1 cellular context compared by ENCODE assay signal in the genomic region with DNA sequence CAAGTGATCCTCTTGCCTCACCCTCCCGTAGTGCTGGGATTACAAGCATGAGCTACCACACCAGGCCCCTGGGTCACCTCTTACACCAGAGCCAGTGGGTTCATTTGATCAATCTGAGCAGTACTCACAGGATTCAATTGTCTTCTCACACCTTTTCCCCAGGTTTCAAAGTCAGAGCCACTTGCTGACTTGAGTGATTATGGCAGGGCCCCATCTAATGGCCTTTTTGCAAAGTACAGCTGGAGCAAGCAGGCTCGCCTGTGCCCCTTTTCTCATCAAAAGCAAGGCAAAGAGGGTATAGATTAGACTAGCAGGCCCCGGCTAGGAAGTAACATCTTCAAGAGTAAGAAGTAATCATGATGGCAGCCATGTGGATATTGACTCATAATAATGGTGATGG.
TF ChIP-seq lines count a peak whose summit lies in the region.

No MANE protein-coding gene starts in this region.

TF ChIP-seq in H1, 55 proteins besides CTCF, POLR2A, EP300 and RAD21 (continued from another document):
- TF ChIP-seq, protein P1, sequence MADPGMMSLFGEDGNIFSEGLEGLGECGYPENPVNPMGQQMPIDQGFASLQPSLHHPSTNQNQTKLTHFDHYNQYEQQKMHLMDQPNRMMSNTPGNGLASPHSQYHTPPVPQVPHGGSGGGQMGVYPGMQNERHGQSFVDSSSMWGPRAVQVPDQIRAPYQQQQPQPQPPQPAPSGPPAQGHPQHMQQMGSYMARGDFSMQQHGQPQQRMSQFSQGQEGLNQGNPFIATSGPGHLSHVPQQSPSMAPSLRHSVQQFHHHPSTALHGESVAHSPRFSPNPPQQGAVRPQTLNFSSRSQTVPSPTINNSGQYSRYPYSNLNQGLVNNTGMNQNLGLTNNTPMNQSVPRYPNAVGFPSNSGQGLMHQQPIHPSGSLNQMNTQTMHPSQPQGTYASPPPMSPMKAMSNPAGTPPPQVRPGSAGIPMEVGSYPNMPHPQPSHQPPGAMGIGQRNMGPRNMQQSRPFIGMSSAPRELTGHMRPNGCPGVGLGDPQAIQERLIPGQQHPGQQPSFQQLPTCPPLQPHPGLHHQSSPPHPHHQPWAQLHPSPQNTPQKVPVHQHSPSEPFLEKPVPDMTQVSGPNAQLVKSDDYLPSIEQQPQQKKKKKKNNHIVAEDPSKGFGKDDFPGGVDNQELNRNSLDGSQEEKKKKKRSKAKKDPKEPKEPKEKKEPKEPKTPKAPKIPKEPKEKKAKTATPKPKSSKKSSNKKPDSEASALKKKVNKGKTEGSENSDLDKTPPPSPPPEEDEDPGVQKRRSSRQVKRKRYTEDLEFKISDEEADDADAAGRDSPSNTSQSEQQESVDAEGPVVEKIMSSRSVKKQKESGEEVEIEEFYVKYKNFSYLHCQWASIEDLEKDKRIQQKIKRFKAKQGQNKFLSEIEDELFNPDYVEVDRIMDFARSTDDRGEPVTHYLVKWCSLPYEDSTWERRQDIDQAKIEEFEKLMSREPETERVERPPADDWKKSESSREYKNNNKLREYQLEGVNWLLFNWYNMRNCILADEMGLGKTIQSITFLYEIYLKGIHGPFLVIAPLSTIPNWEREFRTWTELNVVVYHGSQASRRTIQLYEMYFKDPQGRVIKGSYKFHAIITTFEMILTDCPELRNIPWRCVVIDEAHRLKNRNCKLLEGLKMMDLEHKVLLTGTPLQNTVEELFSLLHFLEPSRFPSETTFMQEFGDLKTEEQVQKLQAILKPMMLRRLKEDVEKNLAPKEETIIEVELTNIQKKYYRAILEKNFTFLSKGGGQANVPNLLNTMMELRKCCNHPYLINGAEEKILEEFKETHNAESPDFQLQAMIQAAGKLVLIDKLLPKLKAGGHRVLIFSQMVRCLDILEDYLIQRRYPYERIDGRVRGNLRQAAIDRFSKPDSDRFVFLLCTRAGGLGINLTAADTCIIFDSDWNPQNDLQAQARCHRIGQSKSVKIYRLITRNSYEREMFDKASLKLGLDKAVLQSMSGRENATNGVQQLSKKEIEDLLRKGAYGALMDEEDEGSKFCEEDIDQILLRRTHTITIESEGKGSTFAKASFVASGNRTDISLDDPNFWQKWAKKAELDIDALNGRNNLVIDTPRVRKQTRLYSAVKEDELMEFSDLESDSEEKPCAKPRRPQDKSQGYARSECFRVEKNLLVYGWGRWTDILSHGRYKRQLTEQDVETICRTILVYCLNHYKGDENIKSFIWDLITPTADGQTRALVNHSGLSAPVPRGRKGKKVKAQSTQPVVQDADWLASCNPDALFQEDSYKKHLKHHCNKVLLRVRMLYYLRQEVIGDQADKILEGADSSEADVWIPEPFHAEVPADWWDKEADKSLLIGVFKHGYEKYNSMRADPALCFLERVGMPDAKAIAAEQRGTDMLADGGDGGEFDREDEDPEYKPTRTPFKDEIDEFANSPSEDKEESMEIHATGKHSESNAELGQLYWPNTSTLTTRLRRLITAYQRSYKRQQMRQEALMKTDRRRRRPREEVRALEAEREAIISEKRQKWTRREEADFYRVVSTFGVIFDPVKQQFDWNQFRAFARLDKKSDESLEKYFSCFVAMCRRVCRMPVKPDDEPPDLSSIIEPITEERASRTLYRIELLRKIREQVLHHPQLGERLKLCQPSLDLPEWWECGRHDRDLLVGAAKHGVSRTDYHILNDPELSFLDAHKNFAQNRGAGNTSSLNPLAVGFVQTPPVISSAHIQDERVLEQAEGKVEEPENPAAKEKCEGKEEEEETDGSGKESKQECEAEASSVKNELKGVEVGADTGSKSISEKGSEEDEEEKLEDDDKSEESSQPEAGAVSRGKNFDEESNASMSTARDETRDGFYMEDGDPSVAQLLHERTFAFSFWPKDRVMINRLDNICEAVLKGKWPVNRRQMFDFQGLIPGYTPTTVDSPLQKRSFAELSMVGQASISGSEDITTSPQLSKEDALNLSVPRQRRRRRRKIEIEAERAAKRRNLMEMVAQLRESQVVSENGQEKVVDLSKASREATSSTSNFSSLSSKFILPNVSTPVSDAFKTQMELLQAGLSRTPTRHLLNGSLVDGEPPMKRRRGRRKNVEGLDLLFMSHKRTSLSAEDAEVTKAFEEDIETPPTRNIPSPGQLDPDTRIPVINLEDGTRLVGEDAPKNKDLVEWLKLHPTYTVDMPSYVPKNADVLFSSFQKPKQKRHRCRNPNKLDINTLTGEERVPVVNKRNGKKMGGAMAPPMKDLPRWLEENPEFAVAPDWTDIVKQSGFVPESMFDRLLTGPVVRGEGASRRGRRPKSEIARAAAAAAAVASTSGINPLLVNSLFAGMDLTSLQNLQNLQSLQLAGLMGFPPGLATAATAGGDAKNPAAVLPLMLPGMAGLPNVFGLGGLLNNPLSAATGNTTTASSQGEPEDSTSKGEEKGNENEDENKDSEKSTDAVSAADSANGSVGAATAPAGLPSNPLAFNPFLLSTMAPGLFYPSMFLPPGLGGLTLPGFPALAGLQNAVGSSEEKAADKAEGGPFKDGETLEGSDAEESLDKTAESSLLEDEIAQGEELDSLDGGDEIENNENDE (IDR thresholded peaks at IDR 0.05; ENCODE audit: insufficient replicate concordance, low read length), result no peak
- TF ChIP-seq, protein P2, sequence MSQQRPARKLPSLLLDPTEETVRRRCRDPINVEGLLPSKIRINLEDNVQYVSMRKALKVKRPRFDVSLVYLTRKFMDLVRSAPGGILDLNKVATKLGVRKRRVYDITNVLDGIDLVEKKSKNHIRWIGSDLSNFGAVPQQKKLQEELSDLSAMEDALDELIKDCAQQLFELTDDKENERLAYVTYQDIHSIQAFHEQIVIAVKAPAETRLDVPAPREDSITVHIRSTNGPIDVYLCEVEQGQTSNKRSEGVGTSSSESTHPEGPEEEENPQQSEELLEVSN (IDR thresholded peaks at IDR 0.05), result no peak
- TF ChIP-seq BCL11A (IDR thresholded peaks at IDR 0.05; ENCODE audit: low read depth in 2 of 2, low read length in 2 of 2) (no peak), NRF1 (IDR thresholded peaks at IDR 0.05; ENCODE audit: low read depth, low read length) (no peak), SP2 (IDR thresholded peaks at IDR 0.05; ENCODE audit: low read length) (no peak), POU5F1 (IDR thresholded peaks at IDR 0.05; ENCODE audit: low read depth, low read length) (no peak), SIRT6 (IDR thresholded peaks at IDR 0.05; ENCODE audit: low read length) (no peak), ASH2L (IDR thresholded peaks at IDR 0.05; ENCODE audit: low read length) (no peak), JUND (IDR thresholded peaks at IDR 0.05; ENCODE audit: low read length) (no peak), NANOG (IDR thresholded peaks at IDR 0.05; ENCODE audit: insufficient read depth, low read depth, low read length, poor library complexity, severe bottlenecking) (peak; percentile 11), BRCA1 (IDR thresholded peaks at IDR 0.05; ENCODE audit: low read depth, low read length) (no peak), HDAC2 (IDR thresholded peaks at IDR 0.05; ENCODE audit: borderline replicate concordance in 1 of 2, low read depth in 2 of 2, low read length in 2 of 2) (no peak), CEBPB (IDR thresholded peaks at IDR 0.05; ENCODE audit: low read depth, low read length) (no peak)
- TF ChIP-seq, protein P3, sequence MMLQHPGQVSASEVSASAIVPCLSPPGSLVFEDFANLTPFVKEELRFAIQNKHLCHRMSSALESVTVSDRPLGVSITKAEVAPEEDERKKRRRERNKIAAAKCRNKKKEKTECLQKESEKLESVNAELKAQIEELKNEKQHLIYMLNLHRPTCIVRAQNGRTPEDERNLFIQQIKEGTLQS (IDR thresholded peaks at IDR 0.05; ENCODE audit: insufficient read depth, low read depth, low read length), result 0 out of 2 replicates have a peak, but pooled peaks have one; percentile 7
- TF ChIP-seq, protein P4, sequence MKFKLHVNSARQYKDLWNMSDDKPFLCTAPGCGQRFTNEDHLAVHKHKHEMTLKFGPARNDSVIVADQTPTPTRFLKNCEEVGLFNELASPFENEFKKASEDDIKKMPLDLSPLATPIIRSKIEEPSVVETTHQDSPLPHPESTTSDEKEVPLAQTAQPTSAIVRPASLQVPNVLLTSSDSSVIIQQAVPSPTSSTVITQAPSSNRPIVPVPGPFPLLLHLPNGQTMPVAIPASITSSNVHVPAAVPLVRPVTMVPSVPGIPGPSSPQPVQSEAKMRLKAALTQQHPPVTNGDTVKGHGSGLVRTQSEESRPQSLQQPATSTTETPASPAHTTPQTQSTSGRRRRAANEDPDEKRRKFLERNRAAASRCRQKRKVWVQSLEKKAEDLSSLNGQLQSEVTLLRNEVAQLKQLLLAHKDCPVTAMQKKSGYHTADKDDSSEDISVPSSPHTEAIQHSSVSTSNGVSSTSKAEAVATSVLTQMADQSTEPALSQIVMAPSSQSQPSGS (IDR thresholded peaks at IDR 0.05; ENCODE audit: low read length), result no peak
